14 cellular contexts compared by ENCODE assay signal in genomic region chr17:57051886-57052342, GRCh38. TPM values are rescaled to one million over a fixed set of nuclear protein-coding genes. Genes with fewer than 3 reads are reported as not detected.
DNase-seq lines count a peak whose midpoint lies in the region; ATAC-seq and TF ChIP-seq lines count a peak whose summit lies in the region.
"Had no signal": no experiment of that assay in that cellular context is flagged by ENCODE, and none has a peak within 500 bp of the region (broad histone marks: within the 10 kb centered on the region; RNA-seq: fewer than 3 reads in every experiment).

No MANE protein-coding gene starts in this region.

- no peak overlapping the region for H4K8ac ChIP-seq in IMR-90 (ENCODE audit: low read depth in 2 of 2, low read length in 2 of 2)

- no peak overlapping the region for H3K27ac ChIP-seq in IMR-90 (ENCODE audit: insufficient read depth, low read length)
- H3K27ac ChIP-seq in epithelial cell of prostate: no peak overlapping the region
- H3K27ac ChIP-seq in smooth muscle cell (ENCODE audit: low read depth): no peak overlapping the region
- no peak overlapping the region for H3K27ac ChIP-seq in naive thymus-derived CD4-positive, alpha-beta T cell (ENCODE audit: low read depth, low read length)
- H3K27ac ChIP-seq: BLaER1 had no signal

- H3K27ac Mint-ChIP-seq in progenitor cell of endocrine pancreas: peak overlapping the region; percentile 85
- H3K27ac Mint-ChIP-seq in naive thymus-derived CD4-positive, alpha-beta T cell: no peak overlapping the region
- H3K27ac Mint-ChIP-seq: activated naive CD4-positive, alpha-beta T cell treated with anti-CD3 and anti-CD28 coated beads, Interleukin-2, amount 10 ng/mL, durations not matched to agents 7 days and 5 days had no signal

- H2BK120ac ChIP-seq in IMR-90 (ENCODE audit: low read depth, low read length): no peak overlapping the region

- POLR2A ChIA-PET in IMR-90 (lab: Charles Lee; ENCODE audit: unreplicated experiment): no interaction called here
- POLR2A ChIA-PET in naive thymus-derived CD4-positive, alpha-beta T cell (lab: Charles Lee): no interaction called here

- H3K18ac ChIP-seq in IMR-90 (ENCODE audit: low read depth, low read length): no peak overlapping the region

- H2BK5ac ChIP-seq in IMR-90 (ENCODE audit: low read depth, low read length, poor library complexity, severe bottlenecking): no peak overlapping the region

- TF ChIP-seq CTCF in IMR-90 (conservative IDR thresholded peaks at IDR 0.05; ENCODE audit: low read depth, low read length) (no peak), progenitor cell of endocrine pancreas (IDR thresholded peaks at IDR 0.05; ENCODE audit: unreplicated experiment) (no peak), smooth muscle cell (IDR thresholded peaks at IDR 0.05; ENCODE audit: borderline replicate concordance, insufficient read depth, poor library complexity, severe bottlenecking) (no peak)

- no peaks in the 10 kb centered on the region for H3F3A ChIP-seq in smooth muscle cell (ENCODE audit: low read depth)

- H3K4ac ChIP-seq in IMR-90 (ENCODE audit: low read depth, low read length): no peak overlapping the region

- dilution Hi-C loops in IMR-90 (cut with HindIII; ENCODE audit: low sequenced_read_pairs, unreplicated experiment): no loop called here

- H4K91ac ChIP-seq in IMR-90 (ENCODE audit: insufficient read depth, low read depth, low read length): no peak overlapping the region

- no peak overlapping the region for H3K56ac ChIP-seq in IMR-90 (ENCODE audit: extremely low read depth, insufficient read depth, low read length)

- H3K4me3 Mint-ChIP-seq in progenitor cell of endocrine pancreas (ENCODE audit: low read depth): no peak overlapping the region
- no peak overlapping the region for H3K4me3 Mint-ChIP-seq in naive thymus-derived CD4-positive, alpha-beta T cell
- H3K4me3 Mint-ChIP-seq: activated naive CD4-positive, alpha-beta T cell treated with anti-CD3 and anti-CD28 coated beads, Interleukin-2, amount 10 ng/mL, durations not matched to agents 7 days and 5 days had no signal

- H3K9me3 ChIP-seq in IMR-90 (ENCODE audit: control insufficient read depth, insufficient read depth, low read length) (no peaks in the 10 kb centered on the region), smooth muscle cell (replicated peaks; ENCODE audit: low read depth) (no peaks in the 10 kb centered on the region)
- H3K9me3 ChIP-seq in naive thymus-derived CD4-positive, alpha-beta T cell (ENCODE audit: control insufficient read depth in 2 of 3, low read length in 3 of 3): no peaks in the 10 kb centered on the region
- H3K9me3 ChIP-seq: BLaER1 had no signal

- H3K9ac ChIP-seq in IMR-90 (ENCODE audit: low read depth, low read length) (no peak overlapping the region), smooth muscle cell (ENCODE audit: low read depth) (no peak overlapping the region)
- H3K9ac ChIP-seq: BLaER1 had no signal

- ATAC-seq in IMR-90 (ENCODE audit: low read depth) (no peak), HG03175 (IDR thresholded peaks at IDR 0.05; ENCODE audit: unreplicated experiment) (no peak)
- ATAC-seq in naive thymus-derived CD4-positive, alpha-beta T cell: no peak

- H3K9me1 ChIP-seq in IMR-90 (ENCODE audit: insufficient read depth, low read length): no peaks in the 10 kb centered on the region

- H2BK20ac ChIP-seq in IMR-90 (ENCODE audit: low read depth, low read length): no peak overlapping the region

- TF ChIP-seq POLR2A in IMR-90 (IDR thresholded peaks at IDR 0.05; ENCODE audit: low read depth, low read length): no peak

- BruUV-seq in IMR-90 (replicated peaks; lab: Mats Ljungman, UMichigan): no TSS peak

- H2AK5ac ChIP-seq in IMR-90 (ENCODE audit: low read depth, low read length): no peak overlapping the region

- no peak overlapping the region for H3K23ac ChIP-seq in IMR-90 (ENCODE audit: low read depth, low read length)

- no peaks in the 10 kb centered on the region for H3K79me2 ChIP-seq in smooth muscle cell (ENCODE audit: low read depth)

- no peak for TF ChIP-seq RAD21 in IMR-90 (IDR thresholded peaks at IDR 0.05; ENCODE audit: low read length)

- no peak overlapping the region for H3K14ac ChIP-seq in IMR-90 (replicated peaks; ENCODE audit: low read depth, low read length)

- no peak overlapping the region for H4K5ac ChIP-seq in IMR-90 (ENCODE audit: low read depth, low read length)

- H4K20me1 ChIP-seq in IMR-90 (ENCODE audit: insufficient read depth, low read length) (no peaks in the 10 kb centered on the region), smooth muscle cell (ENCODE audit: low read depth) (no peaks in the 10 kb centered on the region)
- H4K20me1 ChIP-seq: BLaER1 had no signal

- 75% methylated on average over 4 of the region's 5 CpGs; no CpG with 5 or more reads in 1 of the 2 experiments for WGBS in IMR-90 (ENCODE audit: extremely low coverage in 2 of 2, insufficient read length in 1 of 2), 2 experiments
- WGBS in smooth muscle cell (ENCODE audit: low lambda C conversion rate): 77% methylated on average over 5 of the region's 5 CpGs

- H3K4me2 ChIP-seq in IMR-90 (ENCODE audit: low read depth, low read length) (no peak overlapping the region), smooth muscle cell (no peak overlapping the region)
- H3K4me2 ChIP-seq: BLaER1 had no signal

- H3K4me3 ChIP-seq in IMR-90 (ENCODE audit: insufficient read depth, low read depth, low read length) (no peak overlapping the region), smooth muscle cell (no peak overlapping the region)
- no peak overlapping the region for H3K4me3 ChIP-seq in naive thymus-derived CD4-positive, alpha-beta T cell (ENCODE audit: low read length)
- H3K4me3 ChIP-seq: BLaER1 had no signal

- intact Hi-C loops in IMR-90 (cut with micrococcal nuclease): no loop called here
- intact Hi-C loops in naive thymus-derived CD4-positive, alpha-beta T cell (cut with micrococcal nuclease): no loop called here

- H3K27me3 Mint-ChIP-seq in progenitor cell of endocrine pancreas: no peaks in the 10 kb centered on the region
- peaks cover 10 to 31% (median 16%) of the 10 kb centered on the region in 5 donors for H3K27me3 Mint-ChIP-seq in naive thymus-derived CD4-positive, alpha-beta T cell

- H3K27me3 ChIP-seq in IMR-90 (ENCODE audit: control insufficient read depth, insufficient read depth, low read length): peaks cover 14% of the 10 kb centered on the region
- H3K27me3 ChIP-seq in smooth muscle cell (ENCODE audit: low read depth): no peaks in the 10 kb centered on the region
- H3K27me3 ChIP-seq in naive thymus-derived CD4-positive, alpha-beta T cell (ENCODE audit: control insufficient read depth in 2 of 2, insufficient read depth in 2 of 2, low read length in 2 of 2): peaks cover 0 to 7% of the 10 kb centered on the region in 2 donors

- H3K4me1 ChIP-seq in IMR-90 (ENCODE audit: control insufficient read depth, insufficient read depth, low read length) (no peaks in the 10 kb centered on the region), smooth muscle cell (ENCODE audit: low read depth) (no peaks in the 10 kb centered on the region)
- H3K4me1 ChIP-seq in naive thymus-derived CD4-positive, alpha-beta T cell (ENCODE audit: control insufficient read depth in 2 of 2, insufficient read depth in 2 of 2, low read length in 2 of 2): no peaks in the 10 kb centered on the region

- H3K4me1 Mint-ChIP-seq in progenitor cell of endocrine pancreas (ENCODE audit: low read depth): peaks cover 12% of the 10 kb centered on the region
- peaks cover 10 to 13% (median 12%) of the 10 kb centered on the region in 7 donors for H3K4me1 Mint-ChIP-seq in naive thymus-derived CD4-positive, alpha-beta T cell

- no peaks in the 10 kb centered on the region for H3K79me1 ChIP-seq in IMR-90 (ENCODE audit: low read depth in 1 of 2, low read length in 2 of 2)

- H2AK9ac ChIP-seq in IMR-90 (replicated peaks; ENCODE audit: low read depth, low read length, poor library complexity): no peak overlapping the region

- H2AFZ ChIP-seq in IMR-90 (replicated peaks; ENCODE audit: low read length, poor library complexity): peak overlapping the region; percentile 24
- H2AFZ ChIP-seq in smooth muscle cell (ENCODE audit: low read depth): no peak overlapping the region

- in situ Hi-C loops in IMR-90 (cut with MboI; ENCODE audit: low sequenced_read_pairs): no loop called here

- CTCF ChIA-PET in IMR-90 (lab: Yijun Ruan, JAX): no interaction called here
- CTCF ChIA-PET in naive thymus-derived CD4-positive, alpha-beta T cell (lab: Charles Lee): no interaction called here

- DNase-seq in IMR-90: no peak
- DNase-seq in NCI-H2171 (lab: John Stamatoyannopoulos, UW): peak; percentile 66
- DNase-seq in epithelial cell of prostate (ENCODE audit: low read depth, low spot score): peak; percentile 57
- no peak for DNase-seq in progenitor cell of endocrine pancreas (ENCODE audit: low spot score, unreplicated experiment)
- DNase-seq in smooth muscle cell (lab: John Stamatoyannopoulos, UW; ENCODE audit: unreplicated experiment): no peak
- no peak for DNase-seq in naive thymus-derived CD4-positive, alpha-beta T cell
- DNase-seq in KG1 (lab: John Stamatoyannopoulos, UW): no peak
- DNase-seq: activated CD8-positive, alpha-beta memory T cell treated with anti-CD3 and anti-CD28 coated beads for 24 hours; activated naive CD4-positive, alpha-beta T cell treated with anti-CD3 and anti-CD28 coated beads, Interleukin-2, amount 10 ng/mL, durations not matched to agents 7 days and 5 days; cerebellar nuclear complex; mesendoderm; MV-4-11 had no signal

- H3K36me3 ChIP-seq in IMR-90 (ENCODE audit: control insufficient read depth, insufficient read depth, low read length): no peaks in the 10 kb centered on the region
- no peaks in the 10 kb centered on the region for H3K36me3 ChIP-seq in smooth muscle cell (ENCODE audit: low read depth)
- no peaks in the 10 kb centered on the region for H3K36me3 ChIP-seq in naive thymus-derived CD4-positive, alpha-beta T cell (ENCODE audit: control insufficient read depth in 2 of 3, insufficient read depth in 3 of 3, low read length in 3 of 3)
- H3K36me3 ChIP-seq: BLaER1 had no signal

- no peaks in the 10 kb centered on the region for H3K9me3 Mint-ChIP-seq in progenitor cell of endocrine pancreas (ENCODE audit: low read depth)
- peaks cover 0 to 5% (median 0%) of the 10 kb centered on the region in 11 donors for H3K9me3 Mint-ChIP-seq in naive thymus-derived CD4-positive, alpha-beta T cell
- H3K9me3 Mint-ChIP-seq: activated naive CD4-positive, alpha-beta T cell treated with anti-CD3 and anti-CD28 coated beads, Interleukin-2, amount 10 ng/mL, durations not matched to agents 7 days and 5 days had no signal

- H2BK15ac ChIP-seq in IMR-90 (ENCODE audit: low read depth, low read length): no peak overlapping the region

- no peaks in the 10 kb centered on the region for H3K36me3 Mint-ChIP-seq in progenitor cell of endocrine pancreas (ENCODE audit: insufficient read depth)
- H3K36me3 Mint-ChIP-seq in naive thymus-derived CD4-positive, alpha-beta T cell: peaks cover 0 to 4% (median 0%) of the 10 kb centered on the region in 5 donors
- H3K36me3 Mint-ChIP-seq: activated naive CD4-positive, alpha-beta T cell treated with anti-CD3 and anti-CD28 coated beads, Interleukin-2, amount 10 ng/mL, durations not matched to agents 7 days and 5 days had no signal

RNA-seq across cellular contexts. Expression of gene AKAP1, which starts 33.1 kb away (rescaled TPM):
- total RNA-seq in IMR-90 (2012; rRNA removed) (10.2 and 11.7 TPM in 2 replicates), progenitor cell of endocrine pancreas (63.3 and 67.9 TPM in 2 replicates), smooth muscle cell (3.6 and 6.2 TPM in 2 replicates)
- polyA plus RNA-seq in IMR-90 (2012; rRNA removed) (16.4 and 17.4 TPM in 2 replicates), smooth muscle cell (5.8 and 8.4 TPM in 2 replicates)
- 15.2 and 24.2 TPM in 2 replicates for polyA plus RNA-seq in IMR-90 (2012; cell fraction: cytosol; rRNA removed)
- polyA plus RNA-seq in IMR-90 (2012; cell fraction: nucleus; rRNA removed; ENCODE audit: low replicate concordance): 36.7 and 40.2 TPM in 2 replicates
- 10 to 100 TPM; 22.2 to 35.8 (median 34.3) TPM for total RNA-seq in naive thymus-derived CD4-positive, alpha-beta T cell
- 10 to 100 TPM; 13.2 to 26.6 TPM for polyA plus RNA-seq in naive thymus-derived CD4-positive, alpha-beta T cell

Comparison
In these comparisons a context has a peak if more than half of its experiments do, and no peak if none do; other contexts are left out.
1. DNase-seq: peak in NCI-H2171 (single experiment) and epithelial cell of prostate (single experiment); none in IMR-90 (single experiment), progenitor cell of endocrine pancreas (single experiment), smooth muscle cell (single experiment), naive thymus-derived CD4-positive, alpha-beta T cell (0 of 9) and KG1 (single experiment).